9 cellular contexts compared by ENCODE assay signal in the genomic region with DNA sequence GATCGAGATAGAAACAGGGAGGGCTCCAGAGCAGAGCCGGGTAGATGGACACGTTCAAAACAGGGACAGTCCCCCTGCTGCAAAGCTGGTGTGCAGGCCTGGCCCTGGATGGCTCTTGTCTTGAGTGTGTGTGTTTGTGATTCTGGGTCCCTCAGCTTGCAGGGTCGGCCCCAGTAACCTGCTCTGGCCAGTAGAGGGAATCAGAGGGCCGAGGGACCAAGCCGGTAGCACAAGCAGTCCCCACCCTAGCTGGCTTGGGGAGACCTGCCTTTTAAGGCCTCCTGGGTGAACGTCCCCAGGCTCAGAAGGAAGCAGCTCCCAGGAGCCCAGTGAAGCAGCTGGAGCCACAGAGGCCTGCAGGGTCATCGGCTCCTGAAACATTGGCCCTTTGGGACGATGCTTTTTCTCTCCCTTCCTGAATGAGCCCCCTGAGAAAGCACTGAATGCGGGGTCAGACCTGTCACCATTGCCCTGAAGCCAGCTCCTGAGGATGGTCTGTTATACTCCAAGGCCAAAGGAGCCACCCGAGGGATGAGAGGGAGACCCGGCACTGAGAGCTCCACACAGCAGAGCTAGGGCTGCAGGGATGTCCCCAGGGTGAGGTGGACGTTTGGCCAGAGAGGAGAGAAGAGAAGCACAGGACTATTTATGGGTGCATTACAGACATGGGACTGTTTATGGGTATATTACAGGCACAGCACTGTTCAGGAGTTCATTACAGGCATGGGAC. TPM values are rescaled to one million over a fixed set of nuclear protein-coding genes. Genes with fewer than 3 reads are reported as not detected.
DNase-seq lines count a peak whose midpoint lies in the region; ATAC-seq and TF ChIP-seq lines count a peak whose summit lies in the region.
"Had no signal": no experiment of that assay in that cellular context is flagged by ENCODE, and none has a peak within 500 bp of the region (broad histone marks: within the 10 kb centered on the region; RNA-seq: fewer than 3 reads in every experiment).

No MANE protein-coding gene starts in this region.

- 47% methylated on average over 13 of the region's 13 CpGs for WGBS in liver
- WGBS in upper lobe of left lung, 2 donors: 48 to 55% methylated on average over 6 to 13 of the region's 13 CpGs

- CTCF ChIA-PET in OCI-LY7 (lab: Charles Lee; ENCODE audit: unreplicated experiment): interaction anchor here (0.5 to 1.1 kb wide), 4 partner anchors 28 to 832 kb away, joined by 3 to 7 read pairs (median 3); no protein-coding TSS in a partner anchor

- peaks cover 0 to 4% (median 0%) of the 10 kb centered on the region in 5 experiments for H3K9me3 Mint-ChIP-seq in brain

- no peak overlapping the region for H3K4me2 ChIP-seq in OCI-LY7 (ENCODE audit: low read length)

- peaks cover 10% of the 10 kb centered on the region for H3K27me3 Mint-ChIP-seq in brain

- TF ChIP-seq POLR2A in upper lobe of left lung (IDR thresholded peaks at IDR 0.05): no peak

- ATAC-seq in upper lobe of left lung (ENCODE audit: low FRiP score in 2 of 2) (peak in 1 of 2 donors; percentile 52), HG02852 (IDR thresholded peaks at IDR 0.05; ENCODE audit: unreplicated experiment) (no peak), GM21786 (IDR thresholded peaks at IDR 0.05; ENCODE audit: unreplicated experiment) (no peak)

- H3K9me3 ChIP-seq in OCI-LY7 (ENCODE audit: low read length): no peaks in the 10 kb centered on the region
- H3K9me3 ChIP-seq in liver (ENCODE audit: control insufficient read depth in 4 of 4, low read length in 3 of 4): no peaks in the 10 kb centered on the region
- no peaks in the 10 kb centered on the region for H3K9me3 ChIP-seq in upper lobe of left lung

- H3K27me3 ChIP-seq in liver (ENCODE audit: control insufficient read depth in 4 of 4, insufficient read depth in 4 of 4, low read length in 3 of 4): no peaks in the 10 kb centered on the region
- no peaks in the 10 kb centered on the region for H3K27me3 ChIP-seq in upper lobe of left lung

- DNase-seq in AG08395 (ENCODE audit: low spot score): peak; percentile 76
- peak; percentile 41 for DNase-seq in GM12865 (ENCODE audit: low read depth)
- peak; percentile 64 for DNase-seq in OCI-LY7 (ENCODE audit: low spot score)
- peak in 1 of 2 donors; percentile 79 for DNase-seq in upper lobe of left lung

- no peaks in the 10 kb centered on the region for H3K9me2 ChIP-seq in OCI-LY7 (ENCODE audit: insufficient read depth, low read length)

- TF ChIP-seq RAD21 in liver (IDR thresholded peaks at IDR 0.05): peak; percentile 86 to 90

- H3K79me2 ChIP-seq in OCI-LY7 (ENCODE audit: insufficient read depth, low read depth, low read length): no peaks in the 10 kb centered on the region

- H3K4me1 ChIP-seq in OCI-LY7 (ENCODE audit: insufficient read depth, low read length, poor library complexity, severe bottlenecking) (peaks cover 10% of the 10 kb centered on the region), liver (ENCODE audit: control insufficient read depth in 4 of 4, insufficient read depth in 4 of 4, low read length in 3 of 4) (peaks cover 3 to 23% (median 10%) of the 10 kb centered on the region in 4 donors), upper lobe of left lung (peaks cover 16 to 51% (median 35%) of the 10 kb centered on the region in 4 donors)

- no peaks in the 10 kb centered on the region for H3K36me3 Mint-ChIP-seq in brain

- intact Hi-C loops in OCI-LY7 (cut with micrococcal nuclease; ENCODE audit: unreplicated experiment): loop anchor here (1.0 kb wide), 2 partner anchors 101 to 317 kb away; no protein-coding TSS in a partner anchor

- H3K27ac ChIP-seq in OCI-LY7 (ENCODE audit: low read depth, low read length, poor library complexity, severe bottlenecking) (no peak overlapping the region), liver (ENCODE audit: low read depth in 1 of 2, low read length in 2 of 2) (no peak overlapping the region), upper lobe of left lung (no peak overlapping the region)
- H3K27ac ChIP-seq: HL-60 had no signal

- no peaks in the 10 kb centered on the region for H4K20me1 ChIP-seq in OCI-LY7 (ENCODE audit: insufficient read depth, low read length)

- H3K4me3 ChIP-seq in GM12865 (ENCODE audit: low read depth, low read length): no peak overlapping the region
- H3K4me3 ChIP-seq in OCI-LY7 (ENCODE audit: low read depth, low read length, poor library complexity, severe bottlenecking): no peak overlapping the region
- no peak overlapping the region for H3K4me3 ChIP-seq in liver (ENCODE audit: low read depth in 1 of 3, low read length in 3 of 3)
- no peak overlapping the region for H3K4me3 ChIP-seq in upper lobe of left lung

- TF ChIP-seq CTCF in GM12865 (IDR thresholded peaks at IDR 0.05; ENCODE audit: insufficient read depth, low read depth, low read length, missing control alignments) (peak; percentile 32), OCI-LY7 (conservative IDR thresholded peaks at IDR 0.05; ENCODE audit: low read length) (peak; percentile 76), brain (conservative IDR thresholded peaks at IDR 0.05) (peak; percentile 13 to 29), liver (IDR thresholded peaks at IDR 0.05; ENCODE audit: low read depth, low read length, missing input control) (peak; percentile 75), upper lobe of left lung (IDR thresholded peaks at IDR 0.05) (peak; percentile 66 to 80 (median 70))

- peak overlapping the region in 2 of 5 experiments; percentile 9 to 17 for H3K27ac Mint-ChIP-seq in brain

- no peak overlapping the region for H3K9ac ChIP-seq in liver (ENCODE audit: low read depth in 1 of 2, low read length in 2 of 2)

- peak overlapping the region in 2 of 5 experiments; percentile 35 to 48 for H3K4me3 Mint-ChIP-seq in brain

- TF ChIP-seq EP300 in upper lobe of left lung (IDR thresholded peaks at IDR 0.05): no peak

- POLR2A ChIA-PET in OCI-LY7 (lab: Charles Lee): interaction anchor here (0.6 to 1.2 kb wide), 3 partner anchors 30 to 385 kb away, joined by 3 to 4 read pairs (median 4); a partner anchor contains a TSS

- peaks cover 20% of the 10 kb centered on the region for H3K4me1 Mint-ChIP-seq in brain

- BruUV-seq in OCI-LY7 (replicated peaks; lab: Mats Ljungman, UMichigan): no TSS peak

- no peak overlapping the region for H2AFZ ChIP-seq in OCI-LY7 (ENCODE audit: low read length)

- H3K36me3 ChIP-seq in OCI-LY7 (ENCODE audit: insufficient read depth, low read length): no peaks in the 10 kb centered on the region
- no peaks in the 10 kb centered on the region for H3K36me3 ChIP-seq in liver (ENCODE audit: control insufficient read depth in 4 of 4, insufficient read depth in 3 of 4, low read depth in 1 of 4, low read length in 3 of 4)
- no peaks in the 10 kb centered on the region for H3K36me3 ChIP-seq in upper lobe of left lung

TF ChIP-seq in liver, 16 proteins besides CTCF, POLR2A, EP300 and RAD21:
- TF ChIP-seq, protein P1, sequence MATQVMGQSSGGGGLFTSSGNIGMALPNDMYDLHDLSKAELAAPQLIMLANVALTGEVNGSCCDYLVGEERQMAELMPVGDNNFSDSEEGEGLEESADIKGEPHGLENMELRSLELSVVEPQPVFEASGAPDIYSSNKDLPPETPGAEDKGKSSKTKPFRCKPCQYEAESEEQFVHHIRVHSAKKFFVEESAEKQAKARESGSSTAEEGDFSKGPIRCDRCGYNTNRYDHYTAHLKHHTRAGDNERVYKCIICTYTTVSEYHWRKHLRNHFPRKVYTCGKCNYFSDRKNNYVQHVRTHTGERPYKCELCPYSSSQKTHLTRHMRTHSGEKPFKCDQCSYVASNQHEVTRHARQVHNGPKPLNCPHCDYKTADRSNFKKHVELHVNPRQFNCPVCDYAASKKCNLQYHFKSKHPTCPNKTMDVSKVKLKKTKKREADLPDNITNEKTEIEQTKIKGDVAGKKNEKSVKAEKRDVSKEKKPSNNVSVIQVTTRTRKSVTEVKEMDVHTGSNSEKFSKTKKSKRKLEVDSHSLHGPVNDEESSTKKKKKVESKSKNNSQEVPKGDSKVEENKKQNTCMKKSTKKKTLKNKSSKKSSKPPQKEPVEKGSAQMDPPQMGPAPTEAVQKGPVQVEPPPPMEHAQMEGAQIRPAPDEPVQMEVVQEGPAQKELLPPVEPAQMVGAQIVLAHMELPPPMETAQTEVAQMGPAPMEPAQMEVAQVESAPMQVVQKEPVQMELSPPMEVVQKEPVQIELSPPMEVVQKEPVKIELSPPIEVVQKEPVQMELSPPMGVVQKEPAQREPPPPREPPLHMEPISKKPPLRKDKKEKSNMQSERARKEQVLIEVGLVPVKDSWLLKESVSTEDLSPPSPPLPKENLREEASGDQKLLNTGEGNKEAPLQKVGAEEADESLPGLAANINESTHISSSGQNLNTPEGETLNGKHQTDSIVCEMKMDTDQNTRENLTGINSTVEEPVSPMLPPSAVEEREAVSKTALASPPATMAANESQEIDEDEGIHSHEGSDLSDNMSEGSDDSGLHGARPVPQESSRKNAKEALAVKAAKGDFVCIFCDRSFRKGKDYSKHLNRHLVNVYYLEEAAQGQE (IDR thresholded peaks at IDR 0.05): no peak
- peak; percentile 78 to 85 for TF ChIP-seq RXRA (IDR thresholded peaks at IDR 0.05)

RNA-seq across cellular contexts. Expression of a gene that starts 15.4 kb away (rescaled TPM):
- not detected in 2 replicates for total RNA-seq in OCI-LY7 (2014; rRNA removed; shearing (Covaris generic))
- total RNA-seq in OCI-LY7 (2022): not detected in 2 replicates
- 2.8 TPM for polyA plus RNA-seq in brain (ENCODE audit: insufficient read depth, low read depth, low replicate concordance)
- 10 to 100 TPM in 1 of 2 donors, 1 to 10 TPM in 1; 1.6 to 22.6 TPM for total RNA-seq in liver
- polyA plus RNA-seq in liver: 10 to 100 TPM; 22.1 to 25.9 TPM
- 1,000 to 10,000 TPM in 1 of 6 donors, 100 to 1,000 TPM in 5; 289 to 1,452 (median 502) TPM for total RNA-seq in upper lobe of left lung

RNA-seq across cellular contexts. Expression of a gene that starts 57.7 kb away (rescaled TPM):
- not detected in 2 replicates for total RNA-seq in OCI-LY7 (2014; rRNA removed; shearing (Covaris generic))
- total RNA-seq in OCI-LY7 (2022) (not detected in 2 replicates), liver (10 to 100 TPM; 24.9 to 28.7 TPM), upper lobe of left lung (100 to 1,000 TPM in 2 of 6 donors, 10 to 100 TPM in 4; 34.4 to 199 (median 71.9) TPM)
- polyA plus RNA-seq in brain (ENCODE audit: insufficient read depth, low read depth, low replicate concordance) (4.8 TPM), liver (10 to 100 TPM in 1 of 2 donors, 1 to 10 TPM in 1; 1.7 to 10.1 TPM)

Comparison
In these comparisons a context has a peak if more than half of its experiments do, and no peak if none do; other contexts are left out.
1. CTCF ChIP-seq: peak in every context shown above with its lines; median percentile 76 in OCI-LY7; 75 in liver; 70 in upper lobe of left lung; 32 in GM12865; 21 in brain.
2. RNA of a gene that starts 15.4 kb away (total RNA-seq): 289 to 1,452 TPM in upper lobe of left lung; 1.6 to 22.6 TPM in liver and not detected in OCI-LY7; every median in the first group is over 10 times any median in the second.
3. RNA of a gene that starts 57.7 kb away (total RNA-seq): 34.4 to 199 TPM in upper lobe of left lung and 24.9 to 28.7 TPM in liver; not detected in OCI-LY7; every median in the first group is over 10 times any median in the second.